In genomic region chr1:6134206-6134605, GRCh38 we compare ENCODE assay signal across 23 cellular contexts. TPM values are rescaled to one million over a fixed set of nuclear protein-coding genes. Genes with fewer than 3 reads are reported as not detected.
"Had no signal": no experiment of that assay in that cellular context is flagged by ENCODE, and none has a peak within 500 bp of the region (broad histone marks: within the 10 kb centered on the region; RNA-seq: fewer than 3 reads in every experiment).

No MANE protein-coding gene starts in this region.

- DNase-seq: effector memory CD8-positive, alpha-beta T cell; gastrocnemius medialis; hypothalamus; mammary epithelial cell; naive thymus-derived CD8-positive, alpha-beta T cell; occipital lobe; stimulated activated CD4-positive, alpha-beta T cell treated with anti-CD3 and anti-CD28 coated beads, Interleukin-2, amount 100 ng/mL, for 24 hours; stimulated activated CD4-positive, alpha-beta T cell treated with anti-CD3 and anti-CD28 coated beads, Interleukin-4, amount 100 ng/mL, for 4 hours; stimulated activated naive B cell treated with anti-CD40 and anti-IgM and Interleukin-4, amounts not matched to agents 10 μg/mL and 1 μg/mL and 100 μg/mL, for 72 hours; stomach; substantia nigra; trophoblast cell had no signal

- H3K36me3 ChIP-seq: esophagus muscularis mucosa, gastrocnemius medialis, heart right ventricle, left lung, neural progenitor cell, pancreas, right lobe of liver, stomach, thoracic aorta had no signal

- H3K4me3 ChIP-seq: esophagus muscularis mucosa, gastrocnemius medialis, heart right ventricle, left lung, neural progenitor cell, pancreas, right lobe of liver, stomach, thoracic aorta had no signal

- H3K9me3 Mint-ChIP-seq: effector memory CD8-positive, alpha-beta T cell had no signal

- H3K27me3 ChIP-seq: esophagus muscularis mucosa, gastrocnemius medialis, neural progenitor cell, pancreas, right lobe of liver, stomach had no signal

- ATAC-seq: effector memory CD8-positive, alpha-beta T cell; gastrocnemius medialis; heart right ventricle; left lung; naive thymus-derived CD8-positive, alpha-beta T cell; pancreas; right lobe of liver; stimulated activated naive B cell treated with anti-CD40 and anti-IgM and Interleukin-4, amounts not matched to agents 10 μg/mL and 1 μg/mL and 100 μg/mL, for 72 hours had no signal

- H3K27ac Mint-ChIP-seq: dendritic cell treated with granulocyte-macrophage colony-stimulating factor and Interleukin-4, amounts not matched to agents 40 ng/mL and 50 ng/mL, for 4 days; effector memory CD8-positive, alpha-beta T cell; naive thymus-derived CD8-positive, alpha-beta T cell; neural progenitor cell; progenitor cell of endocrine pancreas; stimulated activated naive B cell treated with anti-CD40 and anti-IgM and Interleukin-4, amounts not matched to agents 10 μg/mL and 1 μg/mL and 100 μg/mL, for 72 hours had no signal

- H3K27ac ChIP-seq: epithelial cell of prostate, esophagus muscularis mucosa, gastrocnemius medialis, heart right ventricle, left lung, neural progenitor cell, pancreas, right lobe of liver, stomach, thoracic aorta had no signal

- H3K4me1 ChIP-seq: esophagus muscularis mucosa, gastrocnemius medialis, heart right ventricle, left lung, neural progenitor cell, pancreas, right lobe of liver, stomach had no signal

- H3K4me3 Mint-ChIP-seq: dendritic cell treated with granulocyte-macrophage colony-stimulating factor and Interleukin-4, amounts not matched to agents 40 ng/mL and 50 ng/mL, for 4 days; effector memory CD8-positive, alpha-beta T cell; naive thymus-derived CD8-positive, alpha-beta T cell; neural progenitor cell; stimulated activated naive B cell treated with anti-CD40 and anti-IgM and Interleukin-4, amounts not matched to agents 10 μg/mL and 1 μg/mL and 100 μg/mL, for 72 hours had no signal

- H3K36me3 Mint-ChIP-seq: neural progenitor cell had no signal

- H3K4me1 Mint-ChIP-seq: neural progenitor cell; stimulated activated naive B cell treated with anti-CD40 and anti-IgM and Interleukin-4, amounts not matched to agents 10 μg/mL and 1 μg/mL and 100 μg/mL, for 72 hours had no signal

- H3K9me3 ChIP-seq: gastrocnemius medialis, pancreas, right lobe of liver, thoracic aorta had no signal

RNA-seq across cellular contexts. Expression of gene CHD5, which starts 45.9 kb away (rescaled TPM):
- total RNA-seq: right lobe of liver, skeletal muscle tissue had no signal
